8 cellular contexts compared by ENCODE assay signal in the genomic region with DNA sequence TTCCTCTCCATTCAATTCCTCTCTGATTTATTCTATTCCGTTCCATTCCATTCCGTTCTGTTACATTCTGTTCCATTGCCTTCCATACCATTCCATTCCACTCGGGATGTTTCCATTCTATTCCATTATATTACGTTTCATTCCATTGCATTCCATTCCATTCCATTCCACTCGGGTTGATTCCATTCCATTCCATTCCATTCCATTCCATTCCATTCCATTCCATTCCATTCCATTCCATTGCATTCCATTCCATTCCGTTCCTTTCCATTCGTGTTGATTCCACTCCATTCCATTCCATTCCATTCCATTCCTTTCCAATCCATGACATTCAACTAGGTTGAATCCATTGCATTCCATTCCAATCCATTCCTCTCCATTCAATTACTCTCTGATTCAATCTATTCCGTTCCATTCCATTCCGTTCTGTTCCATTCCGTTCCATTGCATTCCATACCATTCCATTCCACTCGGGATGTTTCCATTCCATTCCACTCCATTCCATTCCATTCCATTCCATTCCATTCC.
A peak's percentile ranks its signal among the peaks of the same experiment; 100 is the strongest.
DNase-seq lines count a peak whose midpoint lies in the region; ATAC-seq, FAIRE-seq and TF ChIP-seq lines count a peak whose summit lies in the region.
"Not testable (repeated sequence)": the region's sequence is repeated elsewhere in the genome, so short reads cannot be mapped to it uniquely, and the experiment has no call there.

No MANE protein-coding gene starts in this region.

- not testable (repeated sequence) for H3K27me3 ChIP-seq in CD8-positive, alpha-beta T cell (ENCODE audit: insufficient read depth, low read length); right cardiac atrium (ENCODE audit: control insufficient read depth, insufficient read depth); pancreas

- H3K27ac ChIP-seq in CD8-positive, alpha-beta T cell (ENCODE audit: low read depth, low read length); right cardiac atrium (ENCODE audit: low read length); pancreas: not testable (repeated sequence)

- H3K27me3 Mint-ChIP-seq in CD8-positive, alpha-beta T cell (ENCODE audit: low read depth) = not testable (repeated sequence)

- intact Hi-C loops in CD8-positive, alpha-beta T cell (cut with DNase I, micrococcal nuclease); right cardiac atrium (cut with DNase I); pancreas (cut with DNase I): not testable (repeated sequence)

- peaks cover 27% of the 10 kb centered on the region for H3K36me3 Mint-ChIP-seq in CD8-positive, alpha-beta T cell

- H3K4me1 Mint-ChIP-seq in CD8-positive, alpha-beta T cell (ENCODE audit: low read depth) = not testable (repeated sequence)

- not testable (repeated sequence) for H3K4me3 ChIP-seq in CD8-positive, alpha-beta T cell (ENCODE audit: low read depth, low read length); right cardiac atrium (ENCODE audit: low read length); pancreas

- not testable (repeated sequence) for H3K4me3 Mint-ChIP-seq in CD8-positive, alpha-beta T cell

- TF ChIP-seq CTCF in CD8-positive, alpha-beta T cell (IDR thresholded peaks at IDR 0.05); pancreas (IDR thresholded peaks at IDR 0.05): not testable (repeated sequence)

- POLR2A ChIA-PET in CD8-positive, alpha-beta T cell (lab: Charles Lee) = not testable (repeated sequence)

- not testable (repeated sequence) for H3K4me1 ChIP-seq in CD8-positive, alpha-beta T cell (ENCODE audit: insufficient read depth, low read length); right cardiac atrium (ENCODE audit: control insufficient read depth, insufficient read depth, low read length); pancreas

- not testable (repeated sequence) for FAIRE-seq in pancreas (lab: Jason Lieb, UNC)

- not testable (repeated sequence) for H3K27ac Mint-ChIP-seq in CD8-positive, alpha-beta T cell

- peaks cover 36% of the 10 kb centered on the region for H3K9me3 Mint-ChIP-seq in CD8-positive, alpha-beta T cell

- ATAC-seq in CD8-positive, alpha-beta T cell = peak; percentile 42
- ATAC-seq in GM19351 (IDR thresholded peaks at IDR 0.05; ENCODE audit: unreplicated experiment) (peak; percentile 48), GM21786 (IDR thresholded peaks at IDR 0.05; ENCODE audit: unreplicated experiment) (peak; percentile 50), HG03025 (IDR thresholded peaks at IDR 0.05; ENCODE audit: low FRiP score, unreplicated experiment) (peak; percentile 60), HG03565 (IDR thresholded peaks at IDR 0.05; ENCODE audit: unreplicated experiment) (peak; percentile 36), right cardiac atrium (peak; percentile 89 to 91), pancreas (peak; percentile 69 to 85 (median 76))

- CTCF ChIA-PET in CD8-positive, alpha-beta T cell (lab: Charles Lee) = not testable (repeated sequence)

- not testable (repeated sequence) for DNase-seq in CD8-positive, alpha-beta T cell; right cardiac atrium; pancreas
- peak; percentile 31 for DNase-seq in amniotic epithelial cell (ENCODE audit: low read depth)

- not testable (repeated sequence) for H3K9me3 ChIP-seq in CD8-positive, alpha-beta T cell (ENCODE audit: low read length); right cardiac atrium (ENCODE audit: control insufficient read depth, low read length); pancreas

- 61% methylated on average over 11 of the region's 11 CpGs for WGBS in right cardiac atrium
- WGBS in pancreas, 2 donors = 47 to 55% methylated on average over 11 of the region's 11 CpGs

- H3K36me3 ChIP-seq in CD8-positive, alpha-beta T cell (ENCODE audit: insufficient read depth, low read length); pancreas: not testable (repeated sequence)

Comparison
In these comparisons a context has a peak if more than half of its experiments do, and no peak if none do; other contexts are left out.
1. ATAC-seq: peak in every context shown above with its lines; median percentile 90 in right cardiac atrium; 76 in pancreas; 60 in HG03025; 50 in GM21786; 48 in GM19351; 42 in CD8-positive, alpha-beta T cell; 36 in HG03565.